ENCODE assay signal across 7 cellular contexts in genomic region chr14:70013269-70013873, GRCh38.
A peak's percentile ranks its signal among the peaks of the same experiment; 100 is the strongest.
DNase-seq lines count a peak whose midpoint lies in the region; ATAC-seq and TF ChIP-seq lines count a peak whose summit lies in the region.

No MANE protein-coding gene starts in this region.

- no peak for TF ChIP-seq POLR2A in tibial nerve (IDR thresholded peaks at IDR 0.05)

- ATAC-seq in left lobe of liver (peak; percentile 81), HG03521 (IDR thresholded peaks at IDR 0.05; ENCODE audit: unreplicated experiment) (no peak)

- no peak overlapping the region for H3K27ac ChIP-seq in tibial nerve

- DNase-seq in ELF-1 (ENCODE audit: low read depth, low spot score) (peak; percentile 40), HK-2 (ENCODE audit: unreplicated experiment) (peak; percentile 35), left lobe of liver (ENCODE audit: low spot score) (no peak), tibial nerve (ENCODE audit: low spot score in 2 of 2) (no peak), mesenteric fat pad (ENCODE audit: low spot score) (no peak)
- peak; percentile 19 for DNase-seq in activated naive CD4-positive, alpha-beta T cell treated with anti-CD3 and anti-CD28 coated beads, Interleukin-2, amount 50 U/mL, for 16 hours

- TF ChIP-seq EP300 in tibial nerve (IDR thresholded peaks at IDR 0.05): no peak

- peak in 4 of 5 experiments; percentile 12 to 38 (median 34) for TF ChIP-seq CTCF in tibial nerve (IDR thresholded peaks at IDR 0.05)

- H3K4me3 ChIP-seq in tibial nerve: no peak overlapping the region

- WGBS in tibial nerve, 2 donors: 68 to 71% methylated on average over 2 of the region's 2 CpGs

- peaks cover 0 to 10% (median under 1%) of the 10 kb centered on the region in 4 donors for H3K4me1 ChIP-seq in tibial nerve

- H3K27me3 ChIP-seq in tibial nerve: no peaks in the 10 kb centered on the region

- H3K9me3 ChIP-seq in tibial nerve: no peaks in the 10 kb centered on the region

- no peaks in the 10 kb centered on the region for H3K36me3 ChIP-seq in tibial nerve

Comparison
In these comparisons a context has a peak if more than half of its experiments do, and no peak if none do; other contexts are left out.
1. DNase-seq: peak in ELF-1 (single experiment), HK-2 (single experiment) and activated naive CD4-positive, alpha-beta T cell treated with anti-CD3 and anti-CD28 coated beads, Interleukin-2, amount 50 U/mL, for 16 hours (single experiment); none in left lobe of liver (single experiment), tibial nerve (0 of 2) and mesenteric fat pad (single experiment).